Comparison of ENCODE assay signal across 13 cellular contexts in the genomic region with DNA sequence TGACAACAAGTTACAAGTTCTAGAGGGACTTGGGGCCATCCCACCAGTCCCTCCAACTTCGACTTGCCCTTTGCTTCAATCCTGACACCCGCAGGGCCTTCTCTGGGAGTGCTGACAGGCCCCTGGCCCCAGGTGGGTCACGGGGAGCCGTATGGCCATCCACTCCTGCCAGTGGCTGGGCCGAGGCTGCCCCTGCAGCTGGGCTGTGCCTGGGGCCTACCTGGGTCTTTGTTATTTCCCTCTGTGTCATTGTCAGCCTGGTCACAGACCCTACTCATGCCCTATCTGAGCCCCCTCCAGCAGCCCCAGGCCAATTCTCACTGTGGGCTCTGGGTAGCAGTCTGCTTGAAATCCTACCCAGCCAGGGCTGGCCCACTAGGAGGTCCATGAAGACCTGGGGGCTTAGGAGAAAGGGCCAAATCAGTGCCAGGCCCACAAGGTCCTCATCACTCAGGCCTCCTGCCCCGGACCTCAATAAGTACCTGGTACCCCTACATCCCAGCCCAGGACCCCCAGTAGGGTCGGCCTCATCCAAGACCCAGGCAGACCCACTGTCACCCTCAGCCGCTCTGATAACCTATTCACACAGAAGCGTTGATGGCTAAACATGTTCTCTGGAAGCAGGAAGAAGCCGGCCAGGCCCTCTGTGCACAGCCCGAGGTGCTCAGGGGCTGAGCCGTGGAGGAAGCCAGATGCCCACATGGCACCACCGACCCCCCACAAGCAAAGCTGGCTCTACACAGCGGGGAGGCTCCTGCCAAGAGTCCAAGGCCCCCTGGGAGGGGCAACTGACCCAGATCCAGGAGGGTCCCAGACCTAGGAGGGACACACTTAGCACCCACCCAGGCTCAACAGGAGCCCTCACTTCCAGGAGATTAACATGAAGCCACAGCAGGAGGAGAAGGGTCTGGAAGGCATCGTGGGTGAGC. TPM values are rescaled to one million over a fixed set of nuclear protein-coding genes. Genes with fewer than 3 reads are reported as not detected.
DNase-seq lines count a peak whose midpoint lies in the region; ATAC-seq, FAIRE-seq and TF ChIP-seq lines count a peak whose summit lies in the region.
"Had no signal": no experiment of that assay in that cellular context is flagged by ENCODE, and none has a peak within 500 bp of the region (broad histone marks: within the 10 kb centered on the region; RNA-seq: fewer than 3 reads in every experiment).

No MANE protein-coding gene starts in this region.

- no peak overlapping the region for H3K27ac Mint-ChIP-seq in GM23338
- H3K27ac Mint-ChIP-seq in activated CD8-positive, alpha-beta T cell treated with anti-CD3 and anti-CD28 coated beads, Interleukin-2, amount 10 ng/mL, durations not matched to agents 7 days and 5 days = no peak overlapping the region
- H3K27ac Mint-ChIP-seq: activated T-helper 1 cell treated with anti-CD3 and anti-CD28 coated beads, Interleukin-12 subunit alpha, Interleukin-12 subunit beta, Interleukin-2, Interleukin-4 antibody, amounts not matched to agents 30 ng/mL and 10 ng/mL and 1 ng/mL, durations not matched to agents 14 hours and 24 hours and 36 hours had no signal

- ATAC-seq in activated CD4-positive, CD25-positive, alpha-beta regulatory T cell treated with anti-CD3 and anti-CD28 coated beads, Interleukin-2, amount 50 U/mL, for 24 hours = no peak
- ATAC-seq in gastrocnemius medialis (no peak), GM23338 (no peak)
- ATAC-seq in activated CD8-positive, alpha-beta T cell treated with anti-CD3 and anti-CD28 coated beads, Interleukin-2, amount 10 ng/mL, durations not matched to agents 7 days and 5 days = no peak

- peaks cover 2% of the 10 kb centered on the region; the same call in 1 of the 2 replicates for H3K9me2 ChIP-seq in GM23338 (ENCODE audit: insufficient read depth)

- H4K20me1 ChIP-seq in GM23338 (replicated peaks; ENCODE audit: insufficient read depth) = no peaks in the 10 kb centered on the region

- H3K27me3 ChIP-seq in gastrocnemius medialis (no peaks in the 10 kb centered on the region), GM23338 (ENCODE audit: insufficient read depth) (no peaks in the 10 kb centered on the region)
- H3K27me3 ChIP-seq: thyroid gland had no signal

- peaks cover 0 to 19% of the 10 kb centered on the region in 2 donors for H3K36me3 ChIP-seq in gastrocnemius medialis
- no peaks in the 10 kb centered on the region for H3K36me3 ChIP-seq in GM23338 (ENCODE audit: insufficient read depth)
- H3K36me3 ChIP-seq: thyroid gland had no signal

- H3K36me3 Mint-ChIP-seq in GM23338 (ENCODE audit: low read depth) = no peaks in the 10 kb centered on the region
- peaks cover 15% of the 10 kb centered on the region for H3K36me3 Mint-ChIP-seq in activated CD8-positive, alpha-beta T cell treated with anti-CD3 and anti-CD28 coated beads, Interleukin-2, amount 10 ng/mL, durations not matched to agents 7 days and 5 days (ENCODE audit: low read depth)

- TF ChIP-seq CTCF in GM13976 (IDR thresholded peaks at IDR 0.05; ENCODE audit: borderline replicate concordance, control extremely low read depth, extremely low read depth, insufficient read depth, missing control alignments) (no peak), gastrocnemius medialis (IDR thresholded peaks at IDR 0.05 in 4 of 5, conservative IDR thresholded peaks at IDR 0.05 in 1 of 5) (no peak), GM23338 (conservative IDR thresholded peaks at IDR 0.05; ENCODE audit: low read depth in 2 of 2) (no peak)

- CTCF ChIA-PET in activated CD8-positive, alpha-beta T cell treated with anti-CD3 and anti-CD28 coated beads, Interleukin-2, amount 10 ng/mL, durations not matched to agents 7 days and 5 days (lab: Charles Lee) = interaction anchor here (0.5 to 2.0 kb wide), 3 partner anchors 13 to 1490 kb away, joined by 3 to 7 read pairs (median 3); no protein-coding TSS in a partner anchor

- no peak for FAIRE-seq in frontal cortex (lab: Jason Lieb, UNC)

- H3K4me3 Mint-ChIP-seq in GM23338 = no peak overlapping the region
- no peak overlapping the region for H3K4me3 Mint-ChIP-seq in activated CD8-positive, alpha-beta T cell treated with anti-CD3 and anti-CD28 coated beads, Interleukin-2, amount 10 ng/mL, durations not matched to agents 7 days and 5 days
- H3K4me3 Mint-ChIP-seq: activated T-helper 1 cell treated with anti-CD3 and anti-CD28 coated beads, Interleukin-12 subunit alpha, Interleukin-12 subunit beta, Interleukin-2, Interleukin-4 antibody, amounts not matched to agents 30 ng/mL and 10 ng/mL and 1 ng/mL, durations not matched to agents 14 hours and 24 hours and 36 hours; CD4-positive, alpha-beta memory T cell had no signal

- H3K27me3 Mint-ChIP-seq in GM23338 (ENCODE audit: insufficient read depth, low read depth, poor library complexity) = peaks cover 12% of the 10 kb centered on the region
- no peaks in the 10 kb centered on the region for H3K27me3 Mint-ChIP-seq in activated CD8-positive, alpha-beta T cell treated with anti-CD3 and anti-CD28 coated beads, Interleukin-2, amount 10 ng/mL, durations not matched to agents 7 days and 5 days (ENCODE audit: low read depth)
- H3K27me3 Mint-ChIP-seq: CD4-positive, alpha-beta memory T cell had no signal

- in situ Hi-C loops in GM13976 (cut with MboI; ENCODE audit: low sequenced_read_pairs, unreplicated experiment) = no loop called here
- in situ Hi-C loops in gastrocnemius medialis (cut with MboI; ENCODE audit: low sequenced_read_pairs in 4 of 4) = no loop called here

- no peak overlapping the region for H3K4me2 ChIP-seq in GM23338
- H3K4me2 ChIP-seq: PC-9 had no signal

- no peak for TF ChIP-seq POLR2A in gastrocnemius medialis (IDR thresholded peaks at IDR 0.05)

- DNase-seq in activated CD4-positive, CD25-positive, alpha-beta regulatory T cell treated with anti-CD3 and anti-CD28 coated beads, Interleukin-2, amount 50 U/mL, for 72 hours = peak; percentile 25
- DNase-seq in GM13976 (ENCODE audit: low spot score) = peak; percentile 42
- DNase-seq in frontal cortex (ENCODE audit: low spot score in 2 of 2) = peak; percentile 8 to 26
- peak in 1 of 2 donors; percentile 22 for DNase-seq in gastrocnemius medialis
- no peak for DNase-seq in hypothalamus (lab: John Stamatoyannopoulos, UW)
- DNase-seq in GM23338 (ENCODE audit: low spot score) = no peak
- no peak for DNase-seq in activated CD8-positive, alpha-beta T cell treated with anti-CD3 and anti-CD28 coated beads, Interleukin-2, amount 10 ng/mL, durations not matched to agents 7 days and 5 days

- peaks cover 4% of the 10 kb centered on the region for H3F3A ChIP-seq in GM23338 (replicated peaks; ENCODE audit: low read depth)

- H3K4me1 Mint-ChIP-seq in GM23338 = peaks cover 3% of the 10 kb centered on the region; the same call in 1 of the 3 replicates
- peaks cover 4% of the 10 kb centered on the region for H3K4me1 Mint-ChIP-seq in activated CD8-positive, alpha-beta T cell treated with anti-CD3 and anti-CD28 coated beads, Interleukin-2, amount 10 ng/mL, durations not matched to agents 7 days and 5 days (ENCODE audit: low read depth)

- H2AFZ ChIP-seq in GM23338 = no peak overlapping the region
- H2AFZ ChIP-seq: PC-9 had no signal

- intact Hi-C loops in gastrocnemius medialis (cut with DNase I; ENCODE audit: low total_unique reads) = no loop called here

- H3K4me3 ChIP-seq in gastrocnemius medialis (no peak overlapping the region), GM23338 (no peak overlapping the region)
- H3K4me3 ChIP-seq: lung, PC-9, thyroid gland had no signal

- H3K79me2 ChIP-seq in GM23338 (replicated peaks; ENCODE audit: insufficient read depth) = no peaks in the 10 kb centered on the region

- no peaks in the 10 kb centered on the region for H3K9me3 Mint-ChIP-seq in GM23338
- no peaks in the 10 kb centered on the region for H3K9me3 Mint-ChIP-seq in activated CD8-positive, alpha-beta T cell treated with anti-CD3 and anti-CD28 coated beads, Interleukin-2, amount 10 ng/mL, durations not matched to agents 7 days and 5 days (ENCODE audit: insufficient read depth)
- H3K9me3 Mint-ChIP-seq: activated T-helper 1 cell treated with anti-CD3 and anti-CD28 coated beads, Interleukin-12 subunit alpha, Interleukin-12 subunit beta, Interleukin-2, Interleukin-4 antibody, amounts not matched to agents 30 ng/mL and 10 ng/mL and 1 ng/mL, durations not matched to agents 14 hours and 24 hours and 36 hours had no signal

- POLR2A ChIA-PET in activated CD8-positive, alpha-beta T cell treated with anti-CD3 and anti-CD28 coated beads, Interleukin-2, amount 10 ng/mL, durations not matched to agents 7 days and 5 days (lab: Charles Lee) = no interaction called here

- H3K4me1 ChIP-seq in gastrocnemius medialis = peaks cover 34 to 70% of the 10 kb centered on the region in 2 donors
- H3K4me1 ChIP-seq in GM23338 (ENCODE audit: insufficient read depth) = 0 out of 2 replicates have a peak, but pooled peaks cover 3% of the 10 kb centered on the region

- H3K9me3 ChIP-seq in gastrocnemius medialis = no peaks in the 10 kb centered on the region
- H3K9me3 ChIP-seq: thyroid gland had no signal

- H3K27ac ChIP-seq in gastrocnemius medialis = peak overlapping the region; percentile 97 to 100 (median 100)
- no peak overlapping the region for H3K27ac ChIP-seq in GM23338 (ENCODE audit: low read depth)
- H3K27ac ChIP-seq: PC-9, thyroid gland had no signal

TF ChIP-seq in GM23338, 12 proteins besides CTCF, POLR2A, EP300 and RAD21:
- no peak for TF ChIP-seq CREB1 (CRISPR knock-in tag; IDR thresholded peaks at IDR 0.05; ENCODE audit: low read depth)

RNA-seq across cellular contexts. Expression of gene BIN1, which starts 57.7 kb away (rescaled TPM):
- total RNA-seq in frontal cortex = 57.5 TPM
- total RNA-seq in gastrocnemius medialis = 1,000 to 10,000 TPM; 1,150 to 2,167 (median 1,736) TPM
- 52.7 and 56.4 TPM in 2 replicates for total RNA-seq in GM23338 (2014; rRNA removed; shearing (Covaris generic))
- 30.0 and 30.1 TPM in 2 replicates for polyA plus RNA-seq in GM23338 (2016; fragmentation: Nextera tagmentation; extraction: Ambion mirVana)
- 100 to 1,000 TPM; 125 to 127 TPM for total RNA-seq in activated CD8-positive, alpha-beta T cell treated with anti-CD3 and anti-CD28 coated beads, Interleukin-2, amount 10 ng/mL, durations not matched to agents 7 days and 5 days

Comparison
In these comparisons a context has a peak if more than half of its experiments do, and no peak if none do; other contexts are left out.
1. DNase-seq: peak in activated CD4-positive, CD25-positive, alpha-beta regulatory T cell treated with anti-CD3 and anti-CD28 coated beads, Interleukin-2, amount 50 U/mL, for 72 hours (single experiment), GM13976 (single experiment) and frontal cortex (2 of 2); none in hypothalamus (0 of 51), GM23338 (single experiment) and activated CD8-positive, alpha-beta T cell treated with anti-CD3 and anti-CD28 coated beads, Interleukin-2, amount 10 ng/mL, durations not matched to agents 7 days and 5 days (single experiment).
2. RNA of gene BIN1, which starts 57.7 kb away (total RNA-seq): 1,150 to 2,167 TPM in gastrocnemius medialis; 125 to 127 TPM in activated CD8-positive, alpha-beta T cell treated with anti-CD3 and anti-CD28 coated beads, Interleukin-2, amount 10 ng/mL, durations not matched to agents 7 days and 5 days, 57.5 TPM in frontal cortex (single experiment) and 52.7 to 56.4 TPM in GM23338; every median in the first group is over 4 times any median in the second.